Comparison of ENCODE assay signal across 18 cellular contexts in genomic region chr21:38467911-38468310, GRCh38. TPM values are rescaled to one million over a fixed set of nuclear protein-coding genes. Genes with fewer than 3 reads are reported as not detected.
DNase-seq lines count a peak whose midpoint lies in the region; ATAC-seq, FAIRE-seq and TF ChIP-seq lines count a peak whose summit lies in the region.
"Had no signal": no experiment of that assay in that cellular context is flagged by ENCODE, and none has a peak within 500 bp of the region (broad histone marks: within the 10 kb centered on the region; RNA-seq: fewer than 3 reads in every experiment).

No MANE protein-coding gene starts in this region.

- POLR2A ChIA-PET in K562 (lab: Yijun Ruan, JAX): interaction anchor here (0.6 kb wide), 1 partner anchor 125 kb away, joined by 3 read pairs; no protein-coding TSS in a partner anchor

- H3K9me1 ChIP-seq in K562 (ENCODE audit: control insufficient read depth, insufficient read depth, low read length): no peaks in the 10 kb centered on the region

- in situ Hi-C loops in K562 (cut with MboI): no loop called here

- H2AFZ ChIP-seq in K562 (ENCODE audit: low read depth, low read length): no peak overlapping the region
- H2AFZ ChIP-seq: PC-9 had no signal

- no peak for FAIRE-seq in K562 (lab: Jason Lieb, UNC)
- FAIRE-seq: HepG2 had no signal

- H3K27ac ChIP-seq in K562 (ENCODE audit: extremely low read depth, low read depth, low read length): no peak overlapping the region
- no peak overlapping the region for H3K27ac ChIP-seq in mesendoderm (ENCODE audit: low read depth, low read length)
- H3K27ac ChIP-seq: PC-9, SK-N-MC had no signal

- TF ChIP-seq RAD21 in K562 (CRISPR knock-in tag; conservative IDR thresholded peaks at IDR 0.05 in 1 of 2, IDR thresholded peaks at IDR 0.05 in 1 of 2): peak in 1 of 2 experiments; percentile 40; a peak in 2 of 4 replicates

- no peaks in the 10 kb centered on the region for H4K20me1 ChIP-seq in K562 (replicated peaks; ENCODE audit: control insufficient read depth, insufficient read depth, low read length)

- intact Hi-C loops in K562 (cut with micrococcal nuclease): no loop called here

- no peak for TF ChIP-seq EP300 in K562 (IDR thresholded peaks at IDR 0.05; ENCODE audit: low read length)

- BruUV-seq in K562 (replicated peaks; lab: Mats Ljungman, UMichigan): no TSS peak

- H2BK5ac ChIP-seq in mesendoderm (ENCODE audit: low read length): no peak overlapping the region

- H2AK5ac ChIP-seq in mesendoderm (ENCODE audit: low read length): no peak overlapping the region

- no peak for TF ChIP-seq CTCF in NB4 (IDR thresholded peaks at IDR 0.05; ENCODE audit: low read depth, low read length)
- TF ChIP-seq CTCF in K562 (IDR thresholded peaks at IDR 0.05 in 2 of 3, conservative IDR thresholded peaks at IDR 0.05 in 1 of 3; ENCODE audit: insufficient read depth in 2 of 3, low read depth in 1 of 3, low read length in 3 of 3): peak in 2 of 3 experiments; percentile 14 to 17; a peak in 2 of 6 replicates

- H3K4me2 ChIP-seq in K562 (ENCODE audit: insufficient read depth, low read length): no peak overlapping the region
- H3K4me2 ChIP-seq in mesendoderm (ENCODE audit: low read length): no peak overlapping the region
- H3K4me2 ChIP-seq: PC-9 had no signal

- no peaks in the 10 kb centered on the region for H3K79me1 ChIP-seq in mesendoderm (ENCODE audit: low read length)

- ATAC-seq in K562 (no peak; the same call in 2 of the 3 replicates), left lobe of liver (no peak), HG02852 (IDR thresholded peaks at IDR 0.05; ENCODE audit: unreplicated experiment) (no peak)
- ATAC-seq: HCT116, HepG2 had no signal

- TF ChIP-seq POLR2A in NB4 (IDR thresholded peaks at IDR 0.05; ENCODE audit: extremely low read depth, insufficient read length): no peak
- no peak for TF ChIP-seq POLR2A in K562 (conservative IDR thresholded peaks at IDR 0.05)

- no peak overlapping the region for H3K23ac ChIP-seq in mesendoderm (ENCODE audit: low read length)

- no peak overlapping the region for H3K9ac ChIP-seq in K562 (ENCODE audit: insufficient read depth in 1 of 2, low read depth in 2 of 2, low read length in 2 of 2)
- H3K9ac ChIP-seq in mesendoderm (ENCODE audit: low read length): no peak overlapping the region

- no peak overlapping the region for H4K8ac ChIP-seq in mesendoderm (ENCODE audit: low read depth, low read length)

- H2BK15ac ChIP-seq in mesendoderm (replicated peaks; ENCODE audit: low read depth): no peak overlapping the region

- DNase-seq in H7 (peak; percentile 62), NB4 (ENCODE audit: low read depth) (peak; percentile 25), K562 (ENCODE audit: extremely low read depth in 1 of 4, low spot score in 3 of 4) (no peak), mesendoderm (peak; percentile 89), left lobe of liver (ENCODE audit: low spot score) (no peak), HuH-7 (ENCODE audit: low spot score) (no peak)
- DNase-seq: NCI-H1417 treated with DMSO at 0.1 percent for 48 hours, NCI-H2081 treated with DMSO at 0.1 percent for 48 hours, NCI-H345, PC-9, T-helper 1 cell had no signal

- 2% methylated on average over 4 of the region's 4 CpGs for WGBS in K562 (ENCODE audit: insufficient coverage, low coverage, missing lambda C conversion rate)
- WGBS in mesendoderm (ENCODE audit: extremely low coverage, insufficient coverage, low lambda C conversion rate): no CpG with 5 or more reads among the region's 4 CpGs

- H3K56ac ChIP-seq in mesendoderm (ENCODE audit: low read length): no peak overlapping the region

- H3K9me3 ChIP-seq in K562 (replicated peaks; ENCODE audit: control insufficient read depth, insufficient read depth, low read depth, low read length): no peaks in the 10 kb centered on the region

- H3K36me3 ChIP-seq in H7 (replicated peaks; ENCODE audit: control insufficient read depth, insufficient read depth, low read length) (no peaks in the 10 kb centered on the region), K562 (ENCODE audit: control insufficient read depth, insufficient read depth, low read length) (no peaks in the 10 kb centered on the region), mesendoderm (ENCODE audit: control insufficient read depth, insufficient read depth, low read length) (no peaks in the 10 kb centered on the region)

- H3K18ac ChIP-seq in mesendoderm (ENCODE audit: low read length): no peak overlapping the region

- CTCF ChIA-PET in K562 (lab: Yijun Ruan, JAX; ENCODE audit: low intra/inter-chr PET ratio): no interaction called here

- no peak overlapping the region for H4K5ac ChIP-seq in mesendoderm (ENCODE audit: low read length)

- H3K4me3 ChIP-seq in H7 (ENCODE audit: insufficient read depth, low read depth, low read length): no peak overlapping the region
- H3K4me3 ChIP-seq in NB4 (ENCODE audit: low read depth, low read length): no peak overlapping the region
- no peak overlapping the region for H3K4me3 ChIP-seq in K562
- H3K4me3 ChIP-seq in mesendoderm (ENCODE audit: low read length): no peak overlapping the region
- H3K4me3 ChIP-seq: PC-9, SK-N-MC had no signal

- H3K79me2 ChIP-seq in K562 (ENCODE audit: control insufficient read depth, insufficient read depth, low read length): no peaks in the 10 kb centered on the region
- H3K79me2 ChIP-seq in mesendoderm (ENCODE audit: control insufficient read depth, insufficient read depth, low read length): no peaks in the 10 kb centered on the region

- no peak overlapping the region for H3K4ac ChIP-seq in mesendoderm (ENCODE audit: low read depth, low read length)

- H3K27me3 ChIP-seq in H7 (ENCODE audit: control insufficient read depth, insufficient read depth, low read length) (no peaks in the 10 kb centered on the region; the same call in 1 of the 2 replicates), K562 (ENCODE audit: control insufficient read depth in 2 of 2, insufficient read depth in 2 of 2, low read length in 2 of 2) (peaks cover 0 to 13% of the 10 kb centered on the region in 2 experiments; a peak in 2 of 5 replicates), mesendoderm (ENCODE audit: insufficient read depth, low read length, poor library complexity) (no peaks in the 10 kb centered on the region)

- H2BK120ac ChIP-seq in mesendoderm (ENCODE audit: low read depth, low read length): no peak overlapping the region

- H3K4me1 ChIP-seq in K562 (replicated peaks in 1 of 2; ENCODE audit: control insufficient read depth in 2 of 2, insufficient read depth in 2 of 2, low read length in 2 of 2): peaks cover 0 to 3% of the 10 kb centered on the region in 2 experiments; a peak in 1 of 5 replicates
- peaks cover 3% of the 10 kb centered on the region for H3K4me1 ChIP-seq in mesendoderm (ENCODE audit: control insufficient read depth, low read depth, low read length)

TF ChIP-seq in K562, 482 proteins besides CTCF, POLR2A, EP300 and RAD21 (continues in another document):
- TF ChIP-seq, protein P1, sequence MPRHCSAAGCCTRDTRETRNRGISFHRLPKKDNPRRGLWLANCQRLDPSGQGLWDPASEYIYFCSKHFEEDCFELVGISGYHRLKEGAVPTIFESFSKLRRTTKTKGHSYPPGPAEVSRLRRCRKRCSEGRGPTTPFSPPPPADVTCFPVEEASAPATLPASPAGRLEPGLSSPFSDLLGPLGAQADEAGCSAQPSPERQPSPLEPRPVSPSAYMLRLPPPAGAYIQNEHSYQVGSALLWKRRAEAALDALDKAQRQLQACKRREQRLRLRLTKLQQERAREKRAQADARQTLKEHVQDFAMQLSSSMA (CRISPR knock-in tag; IDR thresholded peaks at IDR 0.05): no peak
- TF ChIP-seq TCF7 (IDR thresholded peaks at IDR 0.05; ENCODE audit: borderline replicate concordance): no peak
- TF ChIP-seq FOS (IDR thresholded peaks at IDR 0.05; ENCODE audit: extremely low read depth, insufficient read length): no peak
- TF ChIP-seq SREBF2 (CRISPR knock-in tag; IDR thresholded peaks at IDR 0.05): no peak
- TF ChIP-seq ELF1 (tag; IDR thresholded peaks at IDR 0.05): no peak
- no peak for TF ChIP-seq HNRNPK (IDR thresholded peaks at IDR 0.05; ENCODE audit: low read depth, low read length, poor library complexity, severe bottlenecking)
- no peak for TF ChIP-seq DNMT1 (IDR thresholded peaks at IDR 0.05)
- TF ChIP-seq ZNF197 (CRISPR knock-in tag; IDR thresholded peaks at IDR 0.05; ENCODE audit: low read depth): no peak
- TF ChIP-seq ATF7 (IDR thresholded peaks at IDR 0.05): no peak

RNA-seq across cellular contexts. Expression of gene ERG, which starts 30.4 kb away (rescaled TPM):
- 0.37 and 1.5 TPM in 2 replicates for total RNA-seq in H7 (2014; rRNA removed; shearing (Covaris generic))
- total RNA-seq in K562 (2011; cell fraction: chromatin; rRNA removed; ENCODE audit: low replicate concordance): not detected in 2 replicates
- total RNA-seq in K562 (2011; cell fraction: nucleolus; rRNA removed): not detected in 2 replicates
- total RNA-seq in K562 (2011; cell fraction: nucleoplasm; rRNA removed): not detected in 2 replicates
- total RNA-seq in K562 (2014; rRNA removed): not detected in 2 replicates
- total RNA-seq in K562 (2014; rRNA removed; fragmentation: Illumina TruSeq; extraction: Trizol): not detected in 2 replicates
- not detected in 2 replicates for total RNA-seq in K562 (2015; rRNA removed; fragmentation: Illumina TruSeq; extraction: Trizol)
- total RNA-seq in K562 (2021): not detected in 2 replicates
- polyA plus RNA-seq in K562 (2011; rRNA removed): not detected in 2 replicates
- polyA plus RNA-seq in K562 (2011; cell fraction: cytosol; rRNA removed): 0.07 TPM in 1 of 2 replicates, not detected in the other
- polyA plus RNA-seq in K562 (2011; cell fraction: nucleus; rRNA removed): 0.30 TPM in 1 of 2 replicates, not detected in the other
- 0.03 and 0.07 TPM in 2 replicates for polyA plus RNA-seq in K562 (2012)
- polyA plus RNA-seq in K562 (2014; fragmentation: Illumina TruSeq; extraction: Trizol): not detected in 2 replicates
- under 1 TPM in 1 of 2 experiments, not detected in 1; 0.06 TPM for polyA plus RNA-seq in K562 (2014; fragmentation: Nextera tagmentation; extraction: Ambion mirVana)
- polyA plus RNA-seq in K562 (2014; rRNA removed): not detected in 2 replicates
- not detected in 2 replicates for polyA minus RNA-seq in K562 (2011; rRNA and poly(A)+ RNA removed)
- not detected in 2 replicates for polyA minus RNA-seq in K562 (2011; cell fraction: cytosol; rRNA and poly(A)+ RNA removed)
- polyA minus RNA-seq in K562 (2011; cell fraction: nucleus; rRNA and poly(A)+ RNA removed): not detected in 2 replicates
- 0.56 TPM for polyA plus RNA-seq in mesendoderm (2013, experiment 1 of 2)
- polyA plus RNA-seq in mesendoderm (2013, experiment 2 of 2): 0.56 TPM
- 4.0 TPM for total RNA-seq in left lobe of liver
- total RNA-seq: HepG2, LHCN-M2, PC-9 had no signal
- polyA plus RNA-seq: AG04450, BJ, HepG2 had no signal

Comparison
In these comparisons a context has a peak if more than half of its experiments do, and no peak if none do; other contexts are left out.
1. DNase-seq: peak in H7 (single experiment), NB4 (single experiment) and mesendoderm (single experiment); none in K562 (0 of 4), left lobe of liver (single experiment) and HuH-7 (single experiment).